ENCODE assay signal across 7 cellular contexts in the genomic region with DNA sequence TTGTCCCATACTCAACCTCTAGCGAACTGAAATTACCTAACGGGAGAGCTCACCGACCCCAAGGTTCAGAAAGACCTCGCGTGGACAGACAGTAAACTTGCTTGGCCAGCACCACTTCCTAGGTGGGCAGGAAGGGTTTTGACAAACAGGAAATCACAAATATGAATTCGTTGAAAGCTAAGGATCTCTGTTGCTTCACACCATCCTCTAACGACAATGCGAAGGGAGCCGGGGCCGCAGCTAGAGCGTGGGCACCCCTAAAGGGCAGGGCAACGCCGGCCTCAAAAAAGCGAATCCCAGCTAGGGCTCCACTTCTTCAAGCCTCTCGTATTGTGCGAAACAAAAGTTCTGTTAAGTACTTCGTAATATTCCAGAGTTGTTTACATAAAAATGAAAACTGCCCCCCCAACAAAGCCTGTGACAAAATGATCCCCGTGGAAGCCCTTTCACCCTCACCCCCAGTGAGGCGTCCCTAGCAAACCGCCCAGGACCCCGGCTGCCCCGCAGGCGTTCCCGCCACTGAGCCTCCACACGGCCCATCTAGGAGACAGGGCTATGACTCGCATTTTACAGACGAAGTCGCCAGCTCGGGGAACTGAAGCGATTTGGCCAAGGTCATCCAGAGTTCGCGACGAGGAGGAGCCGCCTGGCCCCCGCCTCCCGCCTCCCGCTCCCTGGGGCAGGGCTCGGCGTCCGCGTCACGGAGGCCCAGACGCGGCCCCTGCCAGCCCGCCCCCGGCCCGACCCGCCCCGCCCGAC. TPM values are rescaled to one million over a fixed set of nuclear protein-coding genes. Genes with fewer than 3 reads are reported as not detected.
DNase-seq lines count a peak whose midpoint lies in the region; ATAC-seq, FAIRE-seq and TF ChIP-seq lines count a peak whose summit lies in the region.

No MANE protein-coding gene starts in this region.

- peak overlapping the region; percentile 83 to 84 for H3K4me3 ChIP-seq in kidney (ENCODE audit: low read length in 2 of 2)

- peaks cover 0 to 6% of the 10 kb centered on the region in 2 donors for H3K36me3 ChIP-seq in kidney (ENCODE audit: control insufficient read depth in 1 of 2, insufficient read depth in 2 of 2, low read length in 2 of 2)

- no peaks in the 10 kb centered on the region for H3K9me3 ChIP-seq in kidney (ENCODE audit: control insufficient read depth in 1 of 2, low read length in 2 of 2)

- H3K27ac ChIP-seq in caudate nucleus (ENCODE audit: low read depth, low read length) (peak overlapping the region; percentile 74), kidney (ENCODE audit: low read depth in 2 of 2, low read length in 2 of 2) (peak overlapping the region; percentile 90 to 92)

- no peak for TF ChIP-seq CTCF in kidney (IDR thresholded peaks at IDR 0.05; ENCODE audit: borderline replicate concordance, extremely low read depth, insufficient read depth)

- no peak for FAIRE-seq in kidney (lab: Jason Lieb, UNC)

- ATAC-seq in GM18499 (IDR thresholded peaks at IDR 0.05; ENCODE audit: insufficient read depth, unreplicated experiment) (peak; percentile 23), HG02759 (IDR thresholded peaks at IDR 0.05; ENCODE audit: unreplicated experiment) (peak; percentile 81)

- H3K4me1 ChIP-seq in kidney (ENCODE audit: control insufficient read depth in 1 of 2, insufficient read depth in 1 of 2, low read depth in 1 of 2, low read length in 2 of 2): peaks cover 0 to 8% of the 10 kb centered on the region in 2 donors

- DNase-seq in NCI-H1105 treated with DMSO at 0.1 percent for 48 hours (lab: John Stamatoyannopoulos, UW): peak; percentile 45
- DNase-seq in activated CD4-positive, CD25-positive, alpha-beta regulatory T cell (lab: John Stamatoyannopoulos, UW): peak; percentile 61 to 71 (median 70)
- DNase-seq in caudate nucleus (lab: John Stamatoyannopoulos, UW): peak in 51 of 61 donors; percentile 22 to 90 (median 71)
- DNase-seq in kidney: peak; percentile 96
- peak; percentile 54 to 70 for DNase-seq in stimulated activated CD4-positive, alpha-beta T cell treated with anti-CD3 and anti-CD28 coated beads, Interleukin-15, amount 100 ng/mL, for 1 hour (ENCODE audit: low read depth in 1 of 2, low spot score in 1 of 2)

- peak overlapping the region; percentile 57 to 84 for H3K9ac ChIP-seq in kidney (ENCODE audit: low read length in 2 of 2)

- intact Hi-C loops in kidney (cut with DNase I): no loop called here

RNA-seq across cellular contexts. Expression of gene KANSL3, which starts 0.5 kb away (rescaled TPM):
- total RNA-seq in kidney: 48.8 TPM
- polyA plus RNA-seq in kidney (ENCODE audit: insufficient read depth, low read depth, low replicate concordance): 17.5 TPM

RNA-seq across cellular contexts. Expression of gene FER1L5, which starts 5.0 kb away (rescaled TPM):
- total RNA-seq in kidney: 1.3 TPM
- 0.15 TPM for polyA plus RNA-seq in kidney (ENCODE audit: insufficient read depth, low read depth, low replicate concordance)

Comparison
In these comparisons a context has a peak if more than half of its experiments do, and no peak if none do; other contexts are left out.
1. Peak in every context shown above with its lines: DNase-seq, ATAC-seq, H3K4me3 ChIP-seq and H3K27ac ChIP-seq.
2. DNase-seq: peak in every context shown above with its lines; median percentile 96 in kidney; 71 in caudate nucleus; 70 in activated CD4-positive, CD25-positive, alpha-beta regulatory T cell; 62 in stimulated activated CD4-positive, alpha-beta T cell treated with anti-CD3 and anti-CD28 coated beads, Interleukin-15, amount 100 ng/mL, for 1 hour; 45 in NCI-H1105 treated with DMSO at 0.1 percent for 48 hours.